24 cellular contexts compared by ENCODE assay signal in the genomic region with DNA sequence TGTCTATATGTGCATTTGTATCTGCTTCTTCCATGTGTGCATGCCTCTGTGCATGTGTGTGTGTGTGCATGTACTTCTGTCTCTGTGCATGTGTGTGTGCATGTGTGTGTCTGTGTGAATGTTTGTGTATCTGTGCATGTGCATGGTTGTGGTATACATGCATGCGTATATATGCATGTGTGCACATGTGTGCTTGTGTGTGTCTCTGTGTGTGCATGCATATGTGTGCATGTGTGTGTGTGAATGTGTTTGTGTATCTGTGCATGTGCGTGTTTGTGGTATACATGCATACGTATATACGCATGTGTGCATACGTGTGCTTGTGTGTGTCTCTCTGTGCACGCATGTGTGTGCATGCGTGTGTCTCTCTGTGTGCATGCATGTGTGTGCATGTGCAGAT.
"Had no signal": no experiment of that assay in that cellular context is flagged by ENCODE, and none has a peak within 500 bp of the region (broad histone marks: within the 10 kb centered on the region; RNA-seq: fewer than 3 reads in every experiment).

No MANE protein-coding gene starts in this region.

- H3K4me3 Mint-ChIP-seq: effector memory CD8-positive, alpha-beta T cell; natural killer cell; stimulated activated naive B cell treated with anti-CD40 and anti-IgM and Interleukin-4, amounts not matched to agents 10 μg/mL and 1 μg/mL and 100 μg/mL, for 72 hours; stimulated activated naive CD8-positive, alpha-beta T cell treated with anti-CD3 and anti-CD28 coated beads, Interleukin-15, Interleukin-2, amounts not matched to agents 100 ng/mL and 50 ng/mL, for 24 hours had no signal

- H3K27ac Mint-ChIP-seq: effector memory CD8-positive, alpha-beta T cell; natural killer cell; stimulated activated naive B cell treated with anti-CD40 and anti-IgM and Interleukin-4, amounts not matched to agents 10 μg/mL and 1 μg/mL and 100 μg/mL, for 72 hours; stimulated activated naive CD8-positive, alpha-beta T cell treated with anti-CD3 and anti-CD28 coated beads, Interleukin-15, Interleukin-2, amounts not matched to agents 100 ng/mL and 50 ng/mL, for 24 hours had no signal

- ATAC-seq: effector memory CD8-positive, alpha-beta T cell; heart right ventricle; left cardiac atrium; left ventricle myocardium superior; lower lobe of right lung; stimulated activated naive B cell treated with anti-CD40 and anti-IgM and Interleukin-4, amounts not matched to agents 10 μg/mL and 1 μg/mL and 100 μg/mL, for 72 hours; upper lobe of right lung had no signal

- H3K9me3 ChIP-seq: esophagus squamous epithelium, lower lobe of right lung, prostate gland, right atrium auricular region, sigmoid colon, thoracic aorta, tibial nerve, upper lobe of right lung, uterus had no signal

- H3K27me3 ChIP-seq: right atrium auricular region, tibial nerve, uterus had no signal

- H3K36me3 Mint-ChIP-seq: natural killer cell had no signal

- H3K4me1 ChIP-seq: esophagus squamous epithelium, heart right ventricle, lower lobe of right lung, prostate gland, right atrium auricular region, sigmoid colon, upper lobe of right lung, uterus had no signal

- H3K4me1 Mint-ChIP-seq: natural killer cell had no signal

- H3K9me3 Mint-ChIP-seq: natural killer cell; stimulated activated naive CD8-positive, alpha-beta T cell treated with anti-CD3 and anti-CD28 coated beads, Interleukin-15, Interleukin-2, amounts not matched to agents 100 ng/mL and 50 ng/mL, for 24 hours had no signal

- H3K36me3 ChIP-seq: esophagus squamous epithelium, heart right ventricle, lower lobe of right lung, prostate gland, right atrium auricular region, sigmoid colon, thoracic aorta, tibial nerve, upper lobe of right lung, uterus had no signal

- H3K4me3 ChIP-seq: esophagus squamous epithelium, heart right ventricle, lower lobe of right lung, prostate gland, right atrium auricular region, sigmoid colon, thoracic aorta, tibial nerve, upper lobe of right lung, uterus had no signal

- H3K27ac ChIP-seq: esophagus squamous epithelium, heart right ventricle, lower lobe of right lung, prostate gland, right atrium auricular region, sigmoid colon, thoracic aorta, tibial nerve, upper lobe of right lung had no signal

- FAIRE-seq: endometrium, islet of Langerhans had no signal

- DNase-seq: cortex of kidney; effector memory CD8-positive, alpha-beta T cell; erythroblast; esophagus squamous epithelium; foreskin melanocyte; glutamatergic neuron; heart right ventricle; hippocampal formation; left cardiac atrium; left ventricle myocardium superior; lower lobe of right lung; natural killer cell; sigmoid colon; stimulated activated CD4-positive, alpha-beta T cell treated with anti-CD3 and anti-CD28 coated beads, Interleukin-4, amount 100 ng/mL, for 4 hours; stimulated activated naive B cell treated with anti-CD40 and anti-IgM and Interleukin-4, amounts not matched to agents 10 μg/mL and 1 μg/mL and 100 μg/mL, for 72 hours; upper lobe of right lung; uterus had no signal
